ENCODE assay signal across 13 cellular contexts in genomic region chr13:113110852-113111315, GRCh38. TPM values are rescaled to one million over a fixed set of nuclear protein-coding genes. Genes with fewer than 3 reads are reported as not detected.
A peak's percentile ranks its signal among the peaks of the same experiment; 100 is the strongest.
DNase-seq lines count a peak whose midpoint lies in the region; ATAC-seq, FAIRE-seq and TF ChIP-seq lines count a peak whose summit lies in the region.
"Had no signal": no experiment of that assay in that cellular context is flagged by ENCODE, and none has a peak within 500 bp of the region (broad histone marks: within the 10 kb centered on the region; RNA-seq: fewer than 3 reads in every experiment).

No MANE protein-coding gene starts in this region.

- intact Hi-C loops in endothelial cell of umbilical vein (cut with micrococcal nuclease) = no loop called here
- intact Hi-C loops in transverse colon (cut with DNase I; ENCODE audit: low total_unique reads) = no loop called here

- in situ Hi-C loops in transverse colon (cut with MboI; ENCODE audit: low pct_ligation_motif_present in 1 of 4, low pct_unique_long_range_greater_than_20kb in 1 of 4, low sequenced_read_pairs in 3 of 4) = no loop called here

- peak; percentile 38 to 61 for ATAC-seq in naive thymus-derived CD8-positive, alpha-beta T cell

- TF ChIP-seq EP300 in transverse colon (IDR thresholded peaks at IDR 0.05; ENCODE audit: low read depth) = no peak

- TF ChIP-seq POLR2A in endothelial cell of umbilical vein (IDR thresholded peaks at IDR 0.05; ENCODE audit: low read depth, low read length) (no peak), transverse colon (IDR thresholded peaks at IDR 0.05) (no peak)

- peak overlapping the region; percentile 26 for H2AFZ ChIP-seq in endothelial cell of umbilical vein (ENCODE audit: low read depth, low read length)

- no peaks in the 10 kb centered on the region for H3K9me1 ChIP-seq in endothelial cell of umbilical vein (replicated peaks; ENCODE audit: control insufficient read depth, extremely low read depth, insufficient read depth, low read length)

- WGBS in transverse colon (ENCODE audit: low coverage in 1 of 2), 2 donors = 34% methylated on average over 36 of the region's 49 CpGs; no CpG with 5 or more reads in 1 of the 2 donors

- H3K4me2 ChIP-seq in endothelial cell of umbilical vein (ENCODE audit: insufficient read depth, low read length) = no peak overlapping the region
- H3K4me2 ChIP-seq: BLaER1 treated with 17β-estradiol and CSF1 and Interleukin-3, amounts not matched to agents 10 nM and 100 nM had no signal

- TF ChIP-seq CTCF in endothelial cell of umbilical vein (IDR thresholded peaks at IDR 0.05; ENCODE audit: extremely low read depth in 1 of 2, insufficient read depth in 1 of 2, low read depth in 1 of 2, low read length in 2 of 2) (no peak), transverse colon (IDR thresholded peaks at IDR 0.05) (no peak)

- H3K36me3 Mint-ChIP-seq in activated naive CD4-positive, alpha-beta T cell treated with anti-CD3 and anti-CD28 coated beads, Interleukin-2, amount 10 ng/mL, durations not matched to agents 7 days and 5 days = peaks cover 3% of the 10 kb centered on the region
- no peaks in the 10 kb centered on the region for H3K36me3 Mint-ChIP-seq in naive thymus-derived CD8-positive, alpha-beta T cell

- H3K79me2 ChIP-seq in endothelial cell of umbilical vein (ENCODE audit: control insufficient read depth, insufficient read depth, low read length) = no peaks in the 10 kb centered on the region

- no peaks in the 10 kb centered on the region for H3K9me3 Mint-ChIP-seq in activated naive CD4-positive, alpha-beta T cell treated with anti-CD3 and anti-CD28 coated beads, Interleukin-2, amount 10 ng/mL, durations not matched to agents 7 days and 5 days
- H3K9me3 Mint-ChIP-seq in naive thymus-derived CD8-positive, alpha-beta T cell = no peaks in the 10 kb centered on the region
- H3K9me3 Mint-ChIP-seq: activated CD4-positive, alpha-beta T cell treated with anti-CD3 and anti-CD28 coated beads, Interleukin-2, amount 10 ng/mL, durations not matched to agents 7 days and 5 days had no signal

- no peak overlapping the region for H3K4me3 Mint-ChIP-seq in activated naive CD4-positive, alpha-beta T cell treated with anti-CD3 and anti-CD28 coated beads, Interleukin-2, amount 10 ng/mL, durations not matched to agents 7 days and 5 days
- H3K4me3 Mint-ChIP-seq in naive thymus-derived CD8-positive, alpha-beta T cell = peak overlapping the region in 9 of 10 donors; percentile 39 to 77 (median 64)
- H3K4me3 Mint-ChIP-seq: activated CD4-positive, alpha-beta T cell treated with anti-CD3 and anti-CD28 coated beads, Interleukin-2, amount 10 ng/mL, durations not matched to agents 7 days and 5 days had no signal

- H3K27me3 Mint-ChIP-seq in activated naive CD4-positive, alpha-beta T cell treated with anti-CD3 and anti-CD28 coated beads, Interleukin-2, amount 10 ng/mL, durations not matched to agents 7 days and 5 days = peaks cover 31% of the 10 kb centered on the region
- H3K27me3 Mint-ChIP-seq in naive thymus-derived CD8-positive, alpha-beta T cell = peaks cover 0 to 6% (median 0%) of the 10 kb centered on the region in 5 donors

- H3K4me1 ChIP-seq in endothelial cell of umbilical vein (ENCODE audit: control insufficient read depth, extremely low read depth, insufficient read depth, low read length) (no peaks in the 10 kb centered on the region), transverse colon (peaks cover 0 to 16% (median 13%) of the 10 kb centered on the region in 4 donors)

- H4K20me1 ChIP-seq in endothelial cell of umbilical vein (replicated peaks; ENCODE audit: control insufficient read depth, extremely low read depth, insufficient read depth, low read length) = no peaks in the 10 kb centered on the region

- H3K27ac Mint-ChIP-seq in activated naive CD4-positive, alpha-beta T cell treated with anti-CD3 and anti-CD28 coated beads, Interleukin-2, amount 10 ng/mL, durations not matched to agents 7 days and 5 days = no peak overlapping the region
- H3K27ac Mint-ChIP-seq in naive thymus-derived CD8-positive, alpha-beta T cell = no peak overlapping the region
- H3K27ac Mint-ChIP-seq: activated CD4-positive, alpha-beta T cell treated with anti-CD3 and anti-CD28 coated beads, Interleukin-2, amount 10 ng/mL, durations not matched to agents 7 days and 5 days had no signal

- CTCF ChIA-PET in activated naive CD4-positive, alpha-beta T cell treated with anti-CD3 and anti-CD28 coated beads, Interleukin-2, amount 10 ng/mL, durations not matched to agents 7 days and 5 days (lab: Charles Lee) = no interaction called here
- CTCF ChIA-PET in endothelial cell of umbilical vein (lab: Charles Lee) = no interaction called here

- no peak for FAIRE-seq in endothelial cell of umbilical vein (lab: Jason Lieb, UNC)
- FAIRE-seq: colon, keratinocyte had no signal

- H3K9ac ChIP-seq in endothelial cell of umbilical vein (replicated peaks; ENCODE audit: extremely low read depth, insufficient read depth, low read length) = no peak overlapping the region
- H3K9ac ChIP-seq: BLaER1 treated with 17β-estradiol and CSF1 and Interleukin-3, amounts not matched to agents 10 nM and 100 nM had no signal

- peak; percentile 19 for DNase-seq in activated naive CD4-positive, alpha-beta T cell treated with anti-CD3 and anti-CD28 coated beads, Interleukin-2, amount 10 ng/mL, durations not matched to agents 7 days and 5 days
- no peak for DNase-seq in activated naive CD4-positive, alpha-beta T cell (lab: John Stamatoyannopoulos, UW)
- DNase-seq in endothelial cell of umbilical vein (ENCODE audit: low read depth, low spot score) (no peak), transverse colon (peak; percentile 1), NCI-H187 (lab: John Stamatoyannopoulos, UW) (no peak), dermis blood vessel endothelial cell (no peak), NCI-H2107 treated with DMSO at 0.1 percent for 48 hours (lab: John Stamatoyannopoulos, UW; ENCODE audit: unreplicated experiment) (no peak)
- DNase-seq in naive thymus-derived CD8-positive, alpha-beta T cell = peak in 1 of 10 donors; percentile 47
- DNase-seq: activated CD4-positive, alpha-beta T cell treated with anti-CD3 and anti-CD28 coated beads, Interleukin-2, amount 10 ng/mL, durations not matched to agents 7 days and 5 days; NCI-H1105 had no signal

- H3K4me1 Mint-ChIP-seq in activated naive CD4-positive, alpha-beta T cell treated with anti-CD3 and anti-CD28 coated beads, Interleukin-2, amount 10 ng/mL, durations not matched to agents 7 days and 5 days = no peaks in the 10 kb centered on the region
- peaks cover 0 to 3% (median 2%) of the 10 kb centered on the region in 4 donors for H3K4me1 Mint-ChIP-seq in naive thymus-derived CD8-positive, alpha-beta T cell
- H3K4me1 Mint-ChIP-seq: activated CD4-positive, alpha-beta T cell treated with anti-CD3 and anti-CD28 coated beads, Interleukin-2, amount 10 ng/mL, durations not matched to agents 7 days and 5 days had no signal

- H3K36me3 ChIP-seq in endothelial cell of umbilical vein (ENCODE audit: control insufficient read depth in 2 of 2, extremely low read depth in 1 of 2, insufficient read depth in 2 of 2, low read length in 2 of 2) (no peaks in the 10 kb centered on the region), transverse colon (no peaks in the 10 kb centered on the region)
- H3K36me3 ChIP-seq: BLaER1 treated with 17β-estradiol and CSF1 and Interleukin-3, amounts not matched to agents 10 nM and 100 nM had no signal

- no peak overlapping the region for H3K4me3 ChIP-seq in endothelial cell of umbilical vein (replicated peaks in 1 of 3; ENCODE audit: insufficient read depth in 1 of 3, low read depth in 1 of 3, low read length in 3 of 3)
- peak overlapping the region in 2 of 4 donors; percentile 32 to 48 for H3K4me3 ChIP-seq in transverse colon
- H3K4me3 ChIP-seq: BLaER1 treated with 17β-estradiol and CSF1 and Interleukin-3, amounts not matched to agents 10 nM and 100 nM had no signal

- H3K27ac ChIP-seq in endothelial cell of umbilical vein (ENCODE audit: insufficient read depth, low read depth, low read length) = no peak overlapping the region
- H3K27ac ChIP-seq in transverse colon = no peak overlapping the region
- H3K27ac ChIP-seq: BLaER1 treated with 17β-estradiol and CSF1 and Interleukin-3, amounts not matched to agents 10 nM and 100 nM had no signal

- peaks cover 17 to 22% of the 10 kb centered on the region in 2 experiments for H3K27me3 ChIP-seq in endothelial cell of umbilical vein (ENCODE audit: control insufficient read depth in 2 of 2, insufficient read depth in 2 of 2, low read length in 2 of 2)
- H3K27me3 ChIP-seq in transverse colon = peaks cover 22% of the 10 kb centered on the region
- H3K27me3 ChIP-seq: BLaER1 treated with 17β-estradiol and CSF1 and Interleukin-3, amounts not matched to agents 10 nM and 100 nM had no signal

- H3K9me3 ChIP-seq in endothelial cell of umbilical vein (replicated peaks; ENCODE audit: control insufficient read depth, insufficient read depth, low read length) (no peaks in the 10 kb centered on the region), transverse colon (no peaks in the 10 kb centered on the region)

- no TSS peak for BruUV-seq in endothelial cell of umbilical vein (replicated peaks; lab: Mats Ljungman, UMichigan)

- dilution Hi-C loops in endothelial cell of umbilical vein (cut with MboI; ENCODE audit: extremely low pct_ligation_motif_present, low sequenced_read_pairs) = no loop called here

- POLR2A ChIA-PET in endothelial cell of umbilical vein (lab: Charles Lee) = no interaction called here
- POLR2A ChIA-PET in naive thymus-derived CD8-positive, alpha-beta T cell (lab: Charles Lee) = no interaction called here

RNA-seq across cellular contexts. Expression of gene F7, which starts 5.3 kb away (rescaled TPM):
- total RNA-seq in endothelial cell of umbilical vein = not detected in 2 replicates
- not detected in 2 replicates for polyA plus RNA-seq in endothelial cell of umbilical vein
- polyA plus RNA-seq in endothelial cell of umbilical vein (2011; cell fraction: cytosol; rRNA removed) = not detected in 2 replicates
- not detected in 2 replicates for polyA plus RNA-seq in endothelial cell of umbilical vein (2011; cell fraction: nucleus; rRNA removed)
- polyA plus RNA-seq in endothelial cell of umbilical vein (2012) = not detected in 2 replicates
- polyA minus RNA-seq in endothelial cell of umbilical vein = not detected in 2 replicates
- polyA minus RNA-seq in endothelial cell of umbilical vein (2011; cell fraction: cytosol; rRNA and poly(A)+ RNA removed) = not detected
- not detected in 2 replicates for polyA minus RNA-seq in endothelial cell of umbilical vein (2011; cell fraction: nucleus; rRNA and poly(A)+ RNA removed)
- total RNA-seq in naive thymus-derived CD8-positive, alpha-beta T cell = under 1 TPM; 0.14 to 0.36 TPM
- under 1 TPM in 1 of 3 donors, not detected in 2; 0.16 TPM for polyA plus RNA-seq in naive thymus-derived CD8-positive, alpha-beta T cell
- total RNA-seq in transverse colon = not detected
- not detected in 2 replicates for total RNA-seq in dermis blood vessel endothelial cell
- total RNA-seq: activated CD4-positive, alpha-beta T cell treated with anti-CD3 and anti-CD28 coated beads, Interleukin-2, amount 10 ng/mL, durations not matched to agents 7 days and 5 days had no signal
- polyA plus RNA-seq: keratinocyte had no signal

RNA-seq across cellular contexts. Expression of gene F10, which starts 11.7 kb away (rescaled TPM):
- total RNA-seq in endothelial cell of umbilical vein = not detected in 2 replicates
- polyA plus RNA-seq in endothelial cell of umbilical vein = 0.14 and 0.25 TPM in 2 replicates
- polyA plus RNA-seq in endothelial cell of umbilical vein (2011; cell fraction: cytosol; rRNA removed) = 0.08 and 0.10 TPM in 2 replicates
- polyA plus RNA-seq in endothelial cell of umbilical vein (2011; cell fraction: nucleus; rRNA removed) = 0.22 TPM in 1 of 2 replicates, not detected in the other
- 0.15 and 0.98 TPM in 2 replicates for polyA plus RNA-seq in endothelial cell of umbilical vein (2012)
- not detected in 2 replicates for polyA minus RNA-seq in endothelial cell of umbilical vein
- not detected for polyA minus RNA-seq in endothelial cell of umbilical vein (2011; cell fraction: cytosol; rRNA and poly(A)+ RNA removed)
- polyA minus RNA-seq in endothelial cell of umbilical vein (2011; cell fraction: nucleus; rRNA and poly(A)+ RNA removed) = not detected in 2 replicates
- total RNA-seq in naive thymus-derived CD8-positive, alpha-beta T cell = not detected
- not detected for polyA plus RNA-seq in naive thymus-derived CD8-positive, alpha-beta T cell
- 1 to 10 TPM in 3 of 4 donors, under 1 TPM in 1; 0.60 to 4.6 (median 3.4) TPM for total RNA-seq in transverse colon
- total RNA-seq in dermis blood vessel endothelial cell = not detected in 2 replicates
- total RNA-seq: activated CD4-positive, alpha-beta T cell treated with anti-CD3 and anti-CD28 coated beads, Interleukin-2, amount 10 ng/mL, durations not matched to agents 7 days and 5 days had no signal
- polyA plus RNA-seq: keratinocyte had no signal

RNA-seq across cellular contexts. Expression of gene PROZ, which starts 47.6 kb away (rescaled TPM):
- total RNA-seq in endothelial cell of umbilical vein (not detected in 2 replicates), transverse colon (not detected), dermis blood vessel endothelial cell (0.17 TPM in 1 of 2 replicates, not detected in the other)
- not detected in 2 replicates for polyA plus RNA-seq in endothelial cell of umbilical vein
- not detected in 2 replicates for polyA plus RNA-seq in endothelial cell of umbilical vein (2011; cell fraction: cytosol; rRNA removed)
- not detected in 2 replicates for polyA plus RNA-seq in endothelial cell of umbilical vein (2011; cell fraction: nucleus; rRNA removed)
- not detected in 2 replicates for polyA plus RNA-seq in endothelial cell of umbilical vein (2012)
- polyA minus RNA-seq in endothelial cell of umbilical vein = not detected in 2 replicates
- polyA minus RNA-seq in endothelial cell of umbilical vein (2011; cell fraction: cytosol; rRNA and poly(A)+ RNA removed) = not detected
- polyA minus RNA-seq in endothelial cell of umbilical vein (2011; cell fraction: nucleus; rRNA and poly(A)+ RNA removed) = not detected in 2 replicates
- not detected for total RNA-seq in naive thymus-derived CD8-positive, alpha-beta T cell
- polyA plus RNA-seq in naive thymus-derived CD8-positive, alpha-beta T cell = not detected
- polyA plus RNA-seq: keratinocyte had no signal

Comparison
In these comparisons a context has a peak if more than half of its experiments do, and no peak if none do; other contexts are left out.
1. DNase-seq: peak in activated naive CD4-positive, alpha-beta T cell treated with anti-CD3 and anti-CD28 coated beads, Interleukin-2, amount 10 ng/mL, durations not matched to agents 7 days and 5 days (single experiment) and transverse colon (single experiment); none in activated naive CD4-positive, alpha-beta T cell (0 of 4), endothelial cell of umbilical vein (single experiment), NCI-H187 (0 of 2), dermis blood vessel endothelial cell (single experiment) and NCI-H2107 treated with DMSO at 0.1 percent for 48 hours (single experiment).